In the genomic region with DNA sequence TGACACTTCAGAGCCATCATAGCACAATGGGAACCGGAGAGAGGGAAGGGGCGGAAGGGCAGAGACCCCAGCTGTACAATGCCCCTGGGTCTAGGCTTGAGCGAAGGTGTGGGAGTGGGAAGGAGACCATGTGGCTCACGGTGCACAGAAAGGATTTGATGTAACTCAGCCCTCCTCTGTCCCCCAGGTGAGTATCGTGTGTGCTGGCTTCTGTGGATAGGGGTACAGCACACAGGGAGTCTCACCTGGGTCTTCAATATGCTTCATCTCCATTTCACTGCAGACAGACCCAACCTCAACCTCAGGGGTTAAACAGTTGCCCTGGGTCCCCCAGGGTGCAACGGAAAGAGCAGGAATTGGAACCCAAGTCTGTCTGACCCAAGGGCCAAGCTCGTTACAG, we compare ENCODE assay signal across 29 cellular contexts.
"Had no signal": no experiment of that assay in that cellular context is flagged by ENCODE, and none has a peak within 500 bp of the region (broad histone marks: within the 10 kb centered on the region; RNA-seq: fewer than 3 reads in every experiment).

No MANE protein-coding gene starts in this region.

- H3K4me3 ChIP-seq: ovary, psoas muscle, right lobe of liver, skin epidermis, smooth muscle cell, spleen, suprapubic skin, testis, tibial artery, transverse colon, upper lobe of right lung, uterus had no signal

- H3K9ac ChIP-seq: parathyroid adenoma had no signal

- H3K9me3 ChIP-seq: ovary, psoas muscle, right lobe of liver, spleen, suprapubic skin, testis, tibial artery, transverse colon, upper lobe of right lung, uterus had no signal

- H3K27ac Mint-ChIP-seq: naive thymus-derived CD4-positive, alpha-beta T cell; nephron; progenitor cell of endocrine pancreas; stimulated activated memory B cell treated with anti-CD40 and anti-IgM and Interleukin-4, amounts not matched to agents 10 μg/mL and 1 μg/mL and 100 μg/mL, for 72 hours; stimulated activated naive CD8-positive, alpha-beta T cell treated with anti-CD3 and anti-CD28 coated beads, Interleukin-15, amount 100 ng/mL, for 72 hours; type B pancreatic cell had no signal

- H3K36me3 ChIP-seq: ovary, right lobe of liver, spleen, suprapubic skin, tibial artery, transverse colon, upper lobe of right lung, uterus had no signal

- H3K4me2 ChIP-seq: smooth muscle cell had no signal

- H3K27me3 Mint-ChIP-seq: stimulated activated memory B cell treated with anti-CD40 and anti-IgM and Interleukin-4, amounts not matched to agents 10 μg/mL and 1 μg/mL and 100 μg/mL, for 72 hours had no signal

- H3K4me1 Mint-ChIP-seq: nephron; stimulated activated memory B cell treated with anti-CD40 and anti-IgM and Interleukin-4, amounts not matched to agents 10 μg/mL and 1 μg/mL and 100 μg/mL, for 72 hours; stimulated activated naive CD8-positive, alpha-beta T cell treated with anti-CD3 and anti-CD28 coated beads, Interleukin-15, amount 100 ng/mL, for 72 hours had no signal

- H3K36me3 Mint-ChIP-seq: stimulated activated memory B cell treated with anti-CD40 and anti-IgM and Interleukin-4, amounts not matched to agents 10 μg/mL and 1 μg/mL and 100 μg/mL, for 72 hours; type B pancreatic cell had no signal

- ATAC-seq: naive thymus-derived CD4-positive, alpha-beta T cell; psoas muscle; right cardiac atrium; right lobe of liver; stimulated activated memory B cell treated with anti-CD40 and anti-IgM and Interleukin-4, amounts not matched to agents 10 μg/mL and 1 μg/mL and 100 μg/mL, for 72 hours; stimulated activated naive CD8-positive, alpha-beta T cell treated with anti-CD3 and anti-CD28 coated beads, Interleukin-15, amount 100 ng/mL, for 72 hours; stimulated activated naive CD8-positive, alpha-beta T cell treated with anti-CD3 and anti-CD28 coated beads, Interleukin-15, Interleukin-2, amounts not matched to agents 100 U/mL and 50 U/mL, for 24 hours; upper lobe of right lung had no signal

- DNase-seq: naive thymus-derived CD4-positive, alpha-beta T cell; occipital lobe; ovary; psoas muscle; right cardiac atrium; right lobe of liver; spleen; stimulated activated CD4-positive, alpha-beta T cell treated with anti-CD3 and anti-CD28 coated beads, Interleukin-12 subunit alpha, Interleukin-12 subunit beta, amount 100 ng/mL, for 4 hours; stimulated activated CD4-positive, alpha-beta T cell treated with anti-CD3 and anti-CD28 coated beads, Interleukin-1b, Interleukin-23, amount 100 ng/mL, for 48 hours; stimulated activated CD4-positive, alpha-beta T cell treated with anti-CD3 and anti-CD28 coated beads, Interleukin-4, amount 100 ng/mL, for 1 hour; stimulated activated CD4-positive, alpha-beta T cell treated with anti-CD3 and anti-CD28 coated beads, Interleukin-4, amount 100 ng/mL, for 4 hours; stimulated activated CD8-positive, alpha-beta memory T cell treated with anti-CD3 and anti-CD28 coated beads, Interleukin-4, amount 100 ng/mL, for 48 hours; stimulated activated naive CD4-positive, alpha-beta T cell; stimulated activated naive CD8-positive, alpha-beta T cell treated with anti-CD3 and anti-CD28 coated beads, Interleukin-15, amount 100 ng/mL, for 72 hours; stimulated activated naive CD8-positive, alpha-beta T cell treated with anti-CD3 and anti-CD28 coated beads, Interleukin-15, Interleukin-2, amounts not matched to agents 100 U/mL and 50 U/mL, for 24 hours; substantia nigra; testis; tibial artery; transverse colon; upper lobe of right lung; uterus had no signal

- H3K27ac ChIP-seq: ovary, parathyroid adenoma, psoas muscle, right lobe of liver, skin epidermis, spleen, suprapubic skin, testis, tibial artery, transverse colon, upper lobe of right lung, uterus had no signal

- H3K9me3 Mint-ChIP-seq: naive thymus-derived CD4-positive, alpha-beta T cell; nephron; stimulated activated naive CD8-positive, alpha-beta T cell treated with anti-CD3 and anti-CD28 coated beads, Interleukin-15, amount 100 ng/mL, for 72 hours; type B pancreatic cell had no signal

- H3K4me3 Mint-ChIP-seq: naive thymus-derived CD4-positive, alpha-beta T cell; nephron; stimulated activated memory B cell treated with anti-CD40 and anti-IgM and Interleukin-4, amounts not matched to agents 10 μg/mL and 1 μg/mL and 100 μg/mL, for 72 hours; stimulated activated naive CD8-positive, alpha-beta T cell treated with anti-CD3 and anti-CD28 coated beads, Interleukin-15, amount 100 ng/mL, for 72 hours; type B pancreatic cell had no signal

- H3K4me1 ChIP-seq: parathyroid adenoma, psoas muscle, right lobe of liver, suprapubic skin, tibial artery, transverse colon, upper lobe of right lung, uterus had no signal

- H3K27me3 ChIP-seq: ovary, right lobe of liver, testis, transverse colon, upper lobe of right lung, uterus had no signal
